25 cellular contexts compared by ENCODE assay signal in genomic region chr2:871926-872680, GRCh38.
"Had no signal": no experiment of that assay in that cellular context is flagged by ENCODE, and none has a peak within 500 bp of the region (broad histone marks: within the 10 kb centered on the region; RNA-seq: fewer than 3 reads in every experiment).

No MANE protein-coding gene starts in this region.

- H3K36me3 ChIP-seq: brain microvascular endothelial cell, lower lobe of right lung, neural progenitor cell, prostate gland, right atrium auricular region had no signal

- H3K27me3 ChIP-seq: neural progenitor cell, right atrium auricular region, testis had no signal

- H3K4me3 Mint-ChIP-seq: activated B cell treated with CpG ODN at 0.5 μM for 24 hours; activated CD4-positive, alpha-beta T cell treated with anti-CD3 and anti-CD28 coated beads for 36 hours; activated T-cell treated with anti-CD3 and anti-CD28 coated beads, Interleukin-2, amount 50 U/mL, for 72 hours; naive B cell; neural progenitor cell had no signal

- H3K4me3 ChIP-seq: lower lobe of right lung, neural progenitor cell, prostate gland, right atrium auricular region, testis had no signal

- H3K27ac Mint-ChIP-seq: activated B cell treated with CpG ODN at 0.5 μM for 24 hours; activated CD4-positive, alpha-beta T cell treated with anti-CD3 and anti-CD28 coated beads for 36 hours; activated T-cell treated with anti-CD3 and anti-CD28 coated beads, Interleukin-2, amount 50 U/mL, for 72 hours; neural progenitor cell had no signal

- DNase-seq: activated B cell treated with CpG ODN at 0.5 μM for 24 hours; activated CD4-positive, alpha-beta T cell treated with anti-CD3 and anti-CD28 coated beads for 36 hours; activated CD4-positive, alpha-beta T cell treated with anti-CD3 and anti-CD28 coated beads, Interleukin-2, amount 50 U/mL, for 4 hours; activated CD8-positive, alpha-beta memory T cell treated with anti-CD3 and anti-CD28 coated beads for 24 hours; activated CD8-positive, alpha-beta memory T cell treated with anti-CD3 and anti-CD28 coated beads, Interleukin-2, amount 50 U/mL, for 4 hours; activated gamma-delta T cell; activated naive CD4-positive, alpha-beta T cell treated with anti-CD3 and anti-CD28 coated beads, Interleukin-2, amount 50 U/mL, for 16 hours; activated T-cell treated with anti-CD3 and anti-CD28 coated beads, Interleukin-2, amount 50 U/mL, for 72 hours; aorta; brain microvascular endothelial cell; caudate nucleus; effector memory CD4-positive, alpha-beta T cell; foreskin melanocyte; kidney; lower lobe of right lung; mesendoderm; naive B cell; T-helper 17 cell; testis; trophoblast cell had no signal

- H3K4me1 ChIP-seq: lower lobe of right lung, neural progenitor cell, prostate gland, testis had no signal

- H2AFZ ChIP-seq: neural progenitor cell had no signal

- H3K4me2 ChIP-seq: neural progenitor cell had no signal

- H3K9me3 ChIP-seq: lower lobe of right lung, prostate gland, right atrium auricular region, testis had no signal

- FAIRE-seq: endothelial cell of umbilical vein, kidney had no signal

- ATAC-seq: activated CD4-positive, alpha-beta T cell treated with anti-CD3 and anti-CD28 coated beads for 36 hours; activated T-cell treated with anti-CD3 and anti-CD28 coated beads, Interleukin-2, amount 50 U/mL, for 72 hours; esophagus mucosa; T-helper 17 cell had no signal

- H3K27ac ChIP-seq: brain microvascular endothelial cell, lower lobe of right lung, neural progenitor cell, prostate gland, right atrium auricular region, testis had no signal

- H3K4me1 Mint-ChIP-seq: activated B cell treated with CpG ODN at 0.5 μM for 24 hours; activated CD4-positive, alpha-beta T cell treated with anti-CD3 and anti-CD28 coated beads for 36 hours; naive B cell had no signal

- H3K9me3 Mint-ChIP-seq: activated B cell treated with CpG ODN at 0.5 μM for 24 hours; activated T-cell treated with anti-CD3 and anti-CD28 coated beads, Interleukin-2, amount 50 U/mL, for 72 hours; neural progenitor cell had no signal

- H3K9ac ChIP-seq: neural progenitor cell had no signal
